Comparison of ENCODE assay signal across 18 cellular contexts in genomic region chr15:68326711-68327412, GRCh38. TPM values are rescaled to one million over a fixed set of nuclear protein-coding genes. Genes with fewer than 3 reads are reported as not detected.
DNase-seq lines count a peak whose midpoint lies in the region; ATAC-seq, FAIRE-seq and TF ChIP-seq lines count a peak whose summit lies in the region.
"Had no signal": no experiment of that assay in that cellular context is flagged by ENCODE, and none has a peak within 500 bp of the region (broad histone marks: within the 10 kb centered on the region; RNA-seq: fewer than 3 reads in every experiment).

No MANE protein-coding gene starts in this region.

- peak; percentile 46 for DNase-seq in activated naive CD8-positive, alpha-beta T cell treated with anti-CD3 and anti-CD28 coated beads, Interleukin-2, amount 10 ng/mL, durations not matched to agents 7 days and 5 days
- no peak for DNase-seq in activated naive CD8-positive, alpha-beta T cell treated with anti-CD3 and anti-CD28 coated beads for 36 hours
- DNase-seq in OCI-M1 (lab: John Stamatoyannopoulos, UW) (peak; percentile 62), K562 (ENCODE audit: extremely low read depth in 1 of 4, low spot score in 3 of 4) (no peak), upper lobe of right lung (no peak), GM19238 (ENCODE audit: insufficient read length, low spot score) (no peak), cerebellar cortex (ENCODE audit: low spot score) (no peak)
- DNase-seq: brain microvascular endothelial cell; Calu3; dorsolateral prefrontal cortex; left ventricle myocardium superior; NCI-H1092; NCI-H510A treated with DMSO at 0.1 percent for 48 hours; stimulated activated CD4-positive, alpha-beta T cell treated with anti-CD3 and anti-CD28 coated beads, Interleukin-2, amount 100 ng/mL, for 48 hours had no signal

- peak overlapping the region; percentile 84 for H3K27ac Mint-ChIP-seq in activated naive CD8-positive, alpha-beta T cell treated with anti-CD3 and anti-CD28 coated beads, Interleukin-2, amount 10 ng/mL, durations not matched to agents 7 days and 5 days
- H3K27ac Mint-ChIP-seq in activated naive CD8-positive, alpha-beta T cell treated with anti-CD3 and anti-CD28 coated beads for 36 hours, result no peak overlapping the region

- TF ChIP-seq RAD21 in K562 (CRISPR knock-in tag; conservative IDR thresholded peaks at IDR 0.05 in 1 of 2, IDR thresholded peaks at IDR 0.05 in 1 of 2), result no peak

- H3K9me3 ChIP-seq in K562 (replicated peaks; ENCODE audit: control insufficient read depth, insufficient read depth, low read depth, low read length) (no peaks in the 10 kb centered on the region), upper lobe of right lung (no peaks in the 10 kb centered on the region)

- intact Hi-C loops in K562 (cut with micrococcal nuclease), result no loop called here
- intact Hi-C loops in upper lobe of right lung (cut with DNase I), result no loop called here

- 3% methylated on average over 10 of the region's 13 CpGs for WGBS in K562 (ENCODE audit: insufficient coverage, low coverage, missing lambda C conversion rate)

- no peak overlapping the region for H2AFZ ChIP-seq in K562 (ENCODE audit: low read depth, low read length)
- H2AFZ ChIP-seq: parathyroid adenoma had no signal

- H3K4me2 ChIP-seq in K562 (ENCODE audit: insufficient read depth, low read length), result no peak overlapping the region

- peaks cover 31% of the 10 kb centered on the region for H3K4me1 Mint-ChIP-seq in activated naive CD8-positive, alpha-beta T cell treated with anti-CD3 and anti-CD28 coated beads, Interleukin-2, amount 10 ng/mL, durations not matched to agents 7 days and 5 days
- peaks cover 21% of the 10 kb centered on the region for H3K4me1 Mint-ChIP-seq in activated naive CD8-positive, alpha-beta T cell treated with anti-CD3 and anti-CD28 coated beads for 36 hours

- no peaks in the 10 kb centered on the region for H3K79me2 ChIP-seq in K562 (ENCODE audit: control insufficient read depth, insufficient read depth, low read length)
- H3K79me2 ChIP-seq: parathyroid adenoma had no signal

- no peaks in the 10 kb centered on the region for H3K36me3 Mint-ChIP-seq in activated naive CD8-positive, alpha-beta T cell treated with anti-CD3 and anti-CD28 coated beads, Interleukin-2, amount 10 ng/mL, durations not matched to agents 7 days and 5 days
- no peaks in the 10 kb centered on the region for H3K36me3 Mint-ChIP-seq in activated naive CD8-positive, alpha-beta T cell treated with anti-CD3 and anti-CD28 coated beads for 36 hours

- no peak for FAIRE-seq in K562 (lab: Jason Lieb, UNC)

- H3K4me1 ChIP-seq in K562 (replicated peaks in 1 of 2; ENCODE audit: control insufficient read depth in 2 of 2, insufficient read depth in 2 of 2, low read length in 2 of 2) (no peaks in the 10 kb centered on the region; a peak in 1 of 5 replicates), upper lobe of right lung (no peaks in the 10 kb centered on the region)
- H3K4me1 ChIP-seq: parathyroid adenoma had no signal

- H3K36me3 ChIP-seq in K562 (ENCODE audit: control insufficient read depth, insufficient read depth, low read length) (no peaks in the 10 kb centered on the region), upper lobe of right lung (no peaks in the 10 kb centered on the region)

- H3K4me3 ChIP-seq in K562 (no peak overlapping the region), upper lobe of right lung (no peak overlapping the region)
- H3K4me3 ChIP-seq: dorsolateral prefrontal cortex had no signal

- peak overlapping the region; percentile 58 for H3K4me3 Mint-ChIP-seq in activated naive CD8-positive, alpha-beta T cell treated with anti-CD3 and anti-CD28 coated beads, Interleukin-2, amount 10 ng/mL, durations not matched to agents 7 days and 5 days
- no peak overlapping the region for H3K4me3 Mint-ChIP-seq in activated naive CD8-positive, alpha-beta T cell treated with anti-CD3 and anti-CD28 coated beads for 36 hours

- H3K27ac ChIP-seq in K562 (ENCODE audit: extremely low read depth, low read depth, low read length) (no peak overlapping the region), upper lobe of right lung (no peak overlapping the region)
- H3K27ac ChIP-seq: brain microvascular endothelial cell, dorsolateral prefrontal cortex, parathyroid adenoma had no signal

- H3K27me3 ChIP-seq in K562 (ENCODE audit: control insufficient read depth in 2 of 2, insufficient read depth in 2 of 2, low read length in 2 of 2) (peaks cover 58 to 79% of the 10 kb centered on the region in 2 experiments), upper lobe of right lung (no peaks in the 10 kb centered on the region)
- H3K27me3 ChIP-seq: brain microvascular endothelial cell, dorsolateral prefrontal cortex had no signal

- ATAC-seq in activated naive CD8-positive, alpha-beta T cell treated with anti-CD3 and anti-CD28 coated beads, Interleukin-2, amount 10 ng/mL, durations not matched to agents 7 days and 5 days (ENCODE audit: low read depth), result peak; percentile 40
- no peak for ATAC-seq in K562
- ATAC-seq in upper lobe of right lung, result peak; percentile 68
- ATAC-seq in GM21825 (IDR thresholded peaks at IDR 0.05; ENCODE audit: unreplicated experiment), result no peak
- ATAC-seq: left ventricle myocardium superior, Panc1, SK-N-SH treated with all-trans-retinoic acid at 6 μM for 48 hours had no signal

- no peaks in the 10 kb centered on the region for H3K9me3 Mint-ChIP-seq in activated naive CD8-positive, alpha-beta T cell treated with anti-CD3 and anti-CD28 coated beads, Interleukin-2, amount 10 ng/mL, durations not matched to agents 7 days and 5 days
- no peaks in the 10 kb centered on the region for H3K9me3 Mint-ChIP-seq in activated naive CD8-positive, alpha-beta T cell treated with anti-CD3 and anti-CD28 coated beads for 36 hours

- CTCF ChIA-PET in K562 (lab: Yijun Ruan, JAX; ENCODE audit: low intra/inter-chr PET ratio), result no interaction called here

- TF ChIP-seq CTCF in K562 (IDR thresholded peaks at IDR 0.05 in 2 of 3, conservative IDR thresholded peaks at IDR 0.05 in 1 of 3; ENCODE audit: insufficient read depth in 2 of 3, low read depth in 1 of 3, low read length in 3 of 3), result no peak
- no peak for TF ChIP-seq CTCF in upper lobe of right lung (IDR thresholded peaks at IDR 0.05)

- POLR2A ChIA-PET in activated naive CD8-positive, alpha-beta T cell treated with anti-CD3 and anti-CD28 coated beads, Interleukin-2, amount 10 ng/mL, durations not matched to agents 7 days and 5 days (lab: Charles Lee), result interaction anchor here (1.1 kb wide), 1 partner anchor 10 kb away, joined by 3 read pairs; no protein-coding TSS in a partner anchor
- POLR2A ChIA-PET in K562 (lab: Yijun Ruan, JAX), result no interaction called here

- H3K9ac ChIP-seq in K562 (ENCODE audit: insufficient read depth in 1 of 2, low read depth in 2 of 2, low read length in 2 of 2), result no peak overlapping the region
- H3K9ac ChIP-seq: parathyroid adenoma had no signal

- 0 out of 2 replicates have a peak, but pooled peaks cover 7% of the 10 kb centered on the region for H4K20me1 ChIP-seq in K562 (replicated peaks; ENCODE audit: control insufficient read depth, insufficient read depth, low read length)

- peaks cover 4% of the 10 kb centered on the region for H3K27me3 Mint-ChIP-seq in activated naive CD8-positive, alpha-beta T cell treated with anti-CD3 and anti-CD28 coated beads, Interleukin-2, amount 10 ng/mL, durations not matched to agents 7 days and 5 days
- no peaks in the 10 kb centered on the region for H3K27me3 Mint-ChIP-seq in activated naive CD8-positive, alpha-beta T cell treated with anti-CD3 and anti-CD28 coated beads for 36 hours

- no peak for TF ChIP-seq EP300 in K562 (IDR thresholded peaks at IDR 0.05; ENCODE audit: low read length)

- no peaks in the 10 kb centered on the region for H3K9me1 ChIP-seq in K562 (ENCODE audit: control insufficient read depth, insufficient read depth, low read length)

- no peak for TF ChIP-seq POLR2A in K562 (conservative IDR thresholded peaks at IDR 0.05)

- no TSS peak for BruUV-seq in K562 (replicated peaks; lab: Mats Ljungman, UMichigan)

- in situ Hi-C loops in K562 (cut with MboI), result no loop called here

RNA-seq across cellular contexts. Expression of gene FEM1B, which starts 49.3 kb away (rescaled TPM):
- 10 to 100 TPM; 51.9 to 54.0 TPM for total RNA-seq in activated naive CD8-positive, alpha-beta T cell treated with anti-CD3 and anti-CD28 coated beads, Interleukin-2, amount 10 ng/mL, durations not matched to agents 7 days and 5 days
- 10 to 100 TPM; 37.0 to 44.1 TPM for total RNA-seq in activated naive CD8-positive, alpha-beta T cell treated with anti-CD3 and anti-CD28 coated beads for 36 hours
- 56.6 and 67.0 TPM in 2 replicates for total RNA-seq in K562 (2011; cell fraction: chromatin; rRNA removed; ENCODE audit: low replicate concordance)
- total RNA-seq in K562 (2011; cell fraction: nucleolus; rRNA removed), result 22.5 and 38.2 TPM in 2 replicates
- total RNA-seq in K562 (2011; cell fraction: nucleoplasm; rRNA removed), result 31.6 and 32.1 TPM in 2 replicates
- total RNA-seq in K562 (2014; rRNA removed), result 18.0 and 19.7 TPM in 2 replicates
- total RNA-seq in K562 (2014; rRNA removed; fragmentation: Illumina TruSeq; extraction: Trizol), result 35.3 and 40.3 TPM in 2 replicates
- 30.4 and 34.7 TPM in 2 replicates for total RNA-seq in K562 (2015; rRNA removed; fragmentation: Illumina TruSeq; extraction: Trizol)
- 32.2 and 42.1 TPM in 2 replicates for total RNA-seq in K562 (2021)
- 58.3 and 61.6 TPM in 2 replicates for polyA plus RNA-seq in K562 (2011; rRNA removed)
- polyA plus RNA-seq in K562 (2011; cell fraction: cytosol; rRNA removed), result 24.2 and 31.0 TPM in 2 replicates
- polyA plus RNA-seq in K562 (2011; cell fraction: nucleus; rRNA removed), result 36.5 and 41.2 TPM in 2 replicates
- 14.2 and 14.3 TPM in 2 replicates for polyA plus RNA-seq in K562 (2012)
- polyA plus RNA-seq in K562 (2014; fragmentation: Illumina TruSeq; extraction: Trizol), result 20.1 and 22.3 TPM in 2 replicates
- 1 to 10 TPM; 5.9 to 6.5 TPM for polyA plus RNA-seq in K562 (2014; fragmentation: Nextera tagmentation; extraction: Ambion mirVana)
- 12.0 and 14.0 TPM in 2 replicates for polyA plus RNA-seq in K562 (2014; rRNA removed)
- 182 and 215 TPM in 2 replicates for polyA minus RNA-seq in K562 (2011; rRNA and poly(A)+ RNA removed)
- polyA minus RNA-seq in K562 (2011; cell fraction: cytosol; rRNA and poly(A)+ RNA removed), result 79.5 and 101 TPM in 2 replicates
- 19.3 and 38.7 TPM in 2 replicates for polyA minus RNA-seq in K562 (2011; cell fraction: nucleus; rRNA and poly(A)+ RNA removed)
- total RNA-seq in upper lobe of right lung, result 42.3 TPM

Comparison
In these comparisons a context has a peak if more than half of its experiments do, and no peak if none do; other contexts are left out.
1. DNase-seq: peak in activated naive CD8-positive, alpha-beta T cell treated with anti-CD3 and anti-CD28 coated beads, Interleukin-2, amount 10 ng/mL, durations not matched to agents 7 days and 5 days (single experiment) and OCI-M1 (single experiment); none in activated naive CD8-positive, alpha-beta T cell treated with anti-CD3 and anti-CD28 coated beads for 36 hours (single experiment), K562 (0 of 4), upper lobe of right lung (single experiment), GM19238 (single experiment) and cerebellar cortex (single experiment).
2. ATAC-seq: peak in activated naive CD8-positive, alpha-beta T cell treated with anti-CD3 and anti-CD28 coated beads, Interleukin-2, amount 10 ng/mL, durations not matched to agents 7 days and 5 days (single experiment) and upper lobe of right lung (single experiment); none in K562 (single experiment) and GM21825 (single experiment).